Comparison of ENCODE assay signal across 8 cellular contexts in genomic region chr14:56172571-56172971, GRCh38. TPM values are rescaled to one million over a fixed set of nuclear protein-coding genes. Genes with fewer than 3 reads are reported as not detected.
DNase-seq lines count a peak whose midpoint lies in the region; ATAC-seq and TF ChIP-seq lines count a peak whose summit lies in the region.
"Had no signal": no experiment of that assay in that cellular context is flagged by ENCODE, and none has a peak within 500 bp of the region (broad histone marks: within the 10 kb centered on the region; RNA-seq: fewer than 3 reads in every experiment).

No MANE protein-coding gene starts in this region.

- H3K4me3 Mint-ChIP-seq in H9, result no peak overlapping the region
- H3K4me3 Mint-ChIP-seq in T-cell, result peak overlapping the region in 1 of 3 donors; percentile 59
- H3K4me3 Mint-ChIP-seq in stimulated activated naive CD8-positive, alpha-beta T cell treated with anti-CD3 and anti-CD28 coated beads, Interleukin-15, Interleukin-2, amounts not matched to agents 100 ng/mL and 50 ng/mL, for 24 hours, result peak overlapping the region; percentile 25
- H3K4me3 Mint-ChIP-seq: memory B cell had no signal

- no peak overlapping the region for H3K27ac ChIP-seq in H9 (ENCODE audit: insufficient read length, low read depth, low read length)

- no peaks in the 10 kb centered on the region for H3K23me2 ChIP-seq in H9 (ENCODE audit: insufficient read length, low read depth, low read length, poor library complexity, severe bottlenecking)

- no peak overlapping the region for H3K56ac ChIP-seq in H9 (ENCODE audit: insufficient read length, low read depth, low read length)

- no peak overlapping the region for H2BK15ac ChIP-seq in H9 (ENCODE audit: low read depth, low read length)

- peaks cover 0 to 3% (median 0%) of the 10 kb centered on the region in 3 experiments; a peak in 1 of 7 replicates for H3K36me3 Mint-ChIP-seq in H9 (ENCODE audit: insufficient read depth in 1 of 3, low read depth in 3 of 3)
- H3K36me3 Mint-ChIP-seq in T-cell, result peaks cover 1% of the 10 kb centered on the region
- H3K36me3 Mint-ChIP-seq in stimulated activated naive CD8-positive, alpha-beta T cell treated with anti-CD3 and anti-CD28 coated beads, Interleukin-15, Interleukin-2, amounts not matched to agents 100 ng/mL and 50 ng/mL, for 24 hours (ENCODE audit: low read depth), result peaks cover 9% of the 10 kb centered on the region

- H3K9ac ChIP-seq in H9 (ENCODE audit: extremely low read depth, insufficient read length, low read length), result no peak overlapping the region

- H2AFZ ChIP-seq in H9 (ENCODE audit: low read length), result no peak overlapping the region

- POLR2A ChIA-PET in T-cell (lab: Charles Lee), result no interaction called here

- no peak overlapping the region for H2BK12ac ChIP-seq in H9 (ENCODE audit: insufficient read length, low read depth, low read length)

- no peak overlapping the region for H4K8ac ChIP-seq in H9 (replicated peaks; ENCODE audit: insufficient read length, low read depth, low read length)

- ATAC-seq in T-cell (replicated peaks in 1 of 4), result no peak
- no peak for ATAC-seq in HG03457 (IDR thresholded peaks at IDR 0.05; ENCODE audit: unreplicated experiment)
- no peak for ATAC-seq in HG02763 (IDR thresholded peaks at IDR 0.05; ENCODE audit: unreplicated experiment)
- no peak for ATAC-seq in left lobe of liver

- no peaks in the 10 kb centered on the region for H3K4me1 ChIP-seq in H9 (ENCODE audit: insufficient read depth, low read length)

- no peaks in the 10 kb centered on the region for H3K27me3 ChIP-seq in H9 (ENCODE audit: insufficient read depth, low read length)

- H4K20me1 ChIP-seq in H9 (ENCODE audit: control insufficient read depth, insufficient read depth, insufficient read length), result no peaks in the 10 kb centered on the region

- CTCF ChIA-PET in T-cell (lab: Charles Lee), result interaction anchor here in 1 of 2 donors (0.6 kb wide), 1 partner anchor 115 kb away, joined by 5 read pairs; no protein-coding TSS in a partner anchor

- H2BK5ac ChIP-seq in H9 (ENCODE audit: insufficient read length, low read length), result no peak overlapping the region

- H3K9me3 Mint-ChIP-seq in H9 (no peaks in the 10 kb centered on the region; a peak in 1 of 5 replicates), T-cell (peaks cover 0 to 3% (median under 1%) of the 10 kb centered on the region in 3 donors)
- H3K9me3 Mint-ChIP-seq in stimulated activated naive CD8-positive, alpha-beta T cell treated with anti-CD3 and anti-CD28 coated beads, Interleukin-15, Interleukin-2, amounts not matched to agents 100 ng/mL and 50 ng/mL, for 24 hours, result peaks cover under 1% of the 10 kb centered on the region

- no peak overlapping the region for H3K18ac ChIP-seq in H9 (ENCODE audit: insufficient read length, low read depth, low read length)

- DNase-seq in H9 (no peak), T-cell (no peak), fibroblast of peridontal ligament (ENCODE audit: extremely low read depth) (peak; percentile 92), left lobe of liver (ENCODE audit: low spot score) (no peak)

- no peak overlapping the region for H4K91ac ChIP-seq in H9 (ENCODE audit: insufficient read length, low read depth, low read length)

- H3K23ac ChIP-seq in H9 (ENCODE audit: insufficient read length, low read depth, low read length), result no peak overlapping the region

- H3K4me1 Mint-ChIP-seq in H9 (peaks cover 23 to 44% of the 10 kb centered on the region in 2 experiments), T-cell (peaks cover 50 to 66% (median 52%) of the 10 kb centered on the region in 3 donors)
- peaks cover 36% of the 10 kb centered on the region for H3K4me1 Mint-ChIP-seq in stimulated activated naive CD8-positive, alpha-beta T cell treated with anti-CD3 and anti-CD28 coated beads, Interleukin-15, Interleukin-2, amounts not matched to agents 100 ng/mL and 50 ng/mL, for 24 hours (ENCODE audit: low read depth)

- H3K27ac Mint-ChIP-seq in H9 (peak overlapping the region in 2 of 3 experiments; percentile 8 to 10; a peak in 3 of 7 replicates), T-cell (peak overlapping the region; percentile 32 to 68)
- peak overlapping the region; percentile 73 for H3K27ac Mint-ChIP-seq in stimulated activated naive CD8-positive, alpha-beta T cell treated with anti-CD3 and anti-CD28 coated beads, Interleukin-15, Interleukin-2, amounts not matched to agents 100 ng/mL and 50 ng/mL, for 24 hours
- H3K27ac Mint-ChIP-seq: memory B cell had no signal

- TF ChIP-seq CTCF in H9 (conservative IDR thresholded peaks at IDR 0.05), result no peak

- no peak overlapping the region for H2AK5ac ChIP-seq in H9 (ENCODE audit: insufficient read length, low read length)

- no peak overlapping the region for H3K4ac ChIP-seq in H9 (ENCODE audit: low read depth, low read length)

- H3K79me1 ChIP-seq in H9 (ENCODE audit: insufficient read depth, low read depth, low read length, poor library complexity, severe bottlenecking), result peaks cover 3% of the 10 kb centered on the region

- H2BK120ac ChIP-seq in H9 (ENCODE audit: low read depth, low read length, poor library complexity, severe bottlenecking), result no peak overlapping the region

- no peak overlapping the region for H3T11ph ChIP-seq in H9 (ENCODE audit: low read length)

- H3K14ac ChIP-seq in H9 (ENCODE audit: insufficient read depth, low read length), result no peak overlapping the region

- whole genome bisulfite sequencing in H9 (ENCODE audit: extremely low coverage, insufficient read length, low lambda C conversion rate), result no CpG with 5 or more reads among the region's 3 CpGs

- no peak overlapping the region for H3K4me2 ChIP-seq in H9 (ENCODE audit: insufficient read depth, insufficient read length, low read length)

- H4K5ac ChIP-seq in H9 (ENCODE audit: insufficient read length, low read depth, low read length), result no peak overlapping the region

- H3K9me3 ChIP-seq in H9 (ENCODE audit: control insufficient read depth, low read depth, low read length), result no peaks in the 10 kb centered on the region

- no peaks in the 10 kb centered on the region for H3K27me3 Mint-ChIP-seq in H9 (ENCODE audit: low read depth)
- H3K27me3 Mint-ChIP-seq in T-cell, result no peaks in the 10 kb centered on the region
- no peaks in the 10 kb centered on the region for H3K27me3 Mint-ChIP-seq in stimulated activated naive CD8-positive, alpha-beta T cell treated with anti-CD3 and anti-CD28 coated beads, Interleukin-15, Interleukin-2, amounts not matched to agents 100 ng/mL and 50 ng/mL, for 24 hours

- peaks cover 1% of the 10 kb centered on the region; the same call in 1 of the 2 replicates for H3K79me2 ChIP-seq in H9 (ENCODE audit: insufficient read depth, low read length)

- H2BK20ac ChIP-seq in H9 (ENCODE audit: low read depth, low read length, poor library complexity, severe bottlenecking), result no peak overlapping the region

RNA-seq across cellular contexts. Expression of gene PELI2, which starts 54.4 kb away (rescaled TPM):
- 16.2 and 18.0 TPM in 2 replicates for total RNA-seq in H9 (2021)
- total RNA-seq in T-cell, result 10 to 100 TPM in 3 of 5 donors, 1 to 10 TPM in 2; 9.0 to 12.7 (median 10.5) TPM
- total RNA-seq in left lobe of liver, result 1.1 TPM

Comparison
In these comparisons a context has a peak if more than half of its experiments do, and no peak if none do; other contexts are left out.
1. H3K27ac Mint-ChIP-seq: peak in every context shown above with its lines; median percentile 73 in stimulated activated naive CD8-positive, alpha-beta T cell treated with anti-CD3 and anti-CD28 coated beads, Interleukin-15, Interleukin-2, amounts not matched to agents 100 ng/mL and 50 ng/mL, for 24 hours; 50 in T-cell; 9 in H9.